In genomic region chr15:90644526-90644925, GRCh38 we compare ENCODE assay signal across 1 cellular context.
TF ChIP-seq lines count a peak whose summit lies in the region.

No MANE protein-coding gene starts in this region.

TF ChIP-seq in IMR-90, 13 proteins besides CTCF, POLR2A, EP300 and RAD21:
- no peak for TF ChIP-seq MXI1 (IDR thresholded peaks at IDR 0.05; ENCODE audit: borderline replicate concordance, low read depth, low read length)
- TF ChIP-seq FOS (IDR thresholded peaks at IDR 0.05; ENCODE audit: low read depth, low read length), result no peak
- no peak for TF ChIP-seq CEBPB (IDR thresholded peaks at IDR 0.05; ENCODE audit: low read depth, low read length)
- TF ChIP-seq RCOR1 (IDR thresholded peaks at IDR 0.05; ENCODE audit: insufficient replicate concordance, low read length), result no peak
- TF ChIP-seq BHLHE40 (IDR thresholded peaks at IDR 0.05; ENCODE audit: low read depth, low read length), result no peak
- no peak for TF ChIP-seq NFE2L2 (IDR thresholded peaks at IDR 0.05; ENCODE audit: low read depth, low read length)
- no peak for TF ChIP-seq RFX5 (IDR thresholded peaks at IDR 0.05; ENCODE audit: low read depth, low read length)
- TF ChIP-seq SMC3 (IDR thresholded peaks at IDR 0.05; ENCODE audit: low read depth, low read length), result no peak
- no peak for TF ChIP-seq CHD1 (IDR thresholded peaks at IDR 0.05; ENCODE audit: low read depth, low read length)
- TF ChIP-seq MAZ (IDR thresholded peaks at IDR 0.05; ENCODE audit: borderline replicate concordance, low read depth, low read length), result no peak
- TF ChIP-seq MAFK (IDR thresholded peaks at IDR 0.05; ENCODE audit: low read depth, low read length), result no peak
- TF ChIP-seq ELK1 (IDR thresholded peaks at IDR 0.05; ENCODE audit: borderline replicate concordance, low read depth, low read length), result no peak
- no peak for TF ChIP-seq USF2 (IDR thresholded peaks at IDR 0.05; ENCODE audit: low read depth, low read length)
